ENCODE assay signal across 8 cellular contexts in genomic region chr1:36154765-36155559, GRCh38. TPM values are rescaled to one million over a fixed set of nuclear protein-coding genes. Genes with fewer than 3 reads are reported as not detected.
DNase-seq lines count a peak whose midpoint lies in the region; ATAC-seq and TF ChIP-seq lines count a peak whose summit lies in the region.

No MANE protein-coding gene starts in this region.

- H3K4me3 ChIP-seq in AG04449 (ENCODE audit: low read depth, low read length) (peak overlapping the region; percentile 97), lower lobe of right lung (peak overlapping the region; percentile 98)

- TF ChIP-seq CTCF in AG04449 (IDR thresholded peaks at IDR 0.05; ENCODE audit: insufficient read depth, low read length, missing control alignments), result no peak
- TF ChIP-seq CTCF in MCF 10A (IDR thresholded peaks at IDR 0.05; ENCODE audit: unreplicated experiment), result no peak
- no peak for TF ChIP-seq CTCF in lower lobe of right lung (IDR thresholded peaks at IDR 0.05)

- H3K27ac ChIP-seq in lower lobe of right lung, result peak overlapping the region; percentile 99

- H3K9me3 Mint-ChIP-seq in IgD-negative memory B cell, result no peaks in the 10 kb centered on the region
- no peaks in the 10 kb centered on the region for H3K9me3 Mint-ChIP-seq in MCF 10A (ENCODE audit: unreplicated experiment)

- H3K36me3 ChIP-seq in lower lobe of right lung, result no peaks in the 10 kb centered on the region

- CTCF ChIA-PET in AG04449 (lab: Yijun Ruan, JAX), result interaction anchor here (1.2 to 10.3 kb wide), 6 partner anchors 20 to 135 kb away, joined by 3 to 164 read pairs (median 4); partner anchors contain the start of gene THRAP3
- CTCF ChIA-PET in MCF 10A (lab: Yijun Ruan, JAX), result interaction anchor here (0.8 to 7.8 kb wide), 2 partner anchors 31 to 131 kb away, joined by 3 to 194 read pairs; no protein-coding TSS in a partner anchor

- H3K4me1 ChIP-seq in lower lobe of right lung, result peaks cover 75% of the 10 kb centered on the region

- BruUV-seq in MCF 10A (replicated peaks; lab: Mats Ljungman, UMichigan), result TSS peak; percentile 69

- ATAC-seq in lower lobe of right lung (no peak), HG02840 (IDR thresholded peaks at IDR 0.05; ENCODE audit: low FRiP score, unreplicated experiment) (no peak)

- no peaks in the 10 kb centered on the region for H3K27me3 ChIP-seq in lower lobe of right lung (ENCODE audit: low read depth)

- POLR2A ChIA-PET in AG04449 (lab: Yijun Ruan, JAX), result interaction anchor here (0.8 to 2.6 kb wide), 3 partner anchors 33 to 70 kb away, joined by 3 to 8 read pairs (median 4); partner anchors contain the start of gene THRAP3
- POLR2A ChIA-PET in MCF 10A (lab: Yijun Ruan, JAX), result interaction anchor here (0.6 to 3.3 kb wide), 6 partner anchors 33 to 230 kb away, joined by 3 to 24 read pairs (median 8); partner anchors contain the start of gene THRAP3

- no peaks in the 10 kb centered on the region for H3K27me3 Mint-ChIP-seq in IgD-negative memory B cell
- no peaks in the 10 kb centered on the region for H3K27me3 Mint-ChIP-seq in MCF 10A (ENCODE audit: insufficient read depth, unreplicated experiment)

- DNase-seq in AG04449 (ENCODE audit: low read depth, low spot score) (no peak), MCF 10A (ENCODE audit: unreplicated experiment) (no peak), lower lobe of right lung (no peak), ureter (ENCODE audit: low spot score) (peak; percentile 66), H4 (ENCODE audit: low spot score) (no peak), SIG-M5 treated with dmso at 0.1 percent for 504 hours (lab: John Stamatoyannopoulos, UW; ENCODE audit: unreplicated experiment) (no peak)

- no peaks in the 10 kb centered on the region for H3K9me3 ChIP-seq in lower lobe of right lung

- H3K36me3 Mint-ChIP-seq in IgD-negative memory B cell (no peaks in the 10 kb centered on the region), MCF 10A (ENCODE audit: insufficient read depth, unreplicated experiment) (peaks cover 7% of the 10 kb centered on the region)

- H3K27ac Mint-ChIP-seq in IgD-negative memory B cell (peak overlapping the region; percentile 89 to 94 (median 93)), MCF 10A (ENCODE audit: low read depth, unreplicated experiment) (peak overlapping the region; percentile 97)

- peak overlapping the region; percentile 86 to 97 (median 94) for H3K4me3 Mint-ChIP-seq in IgD-negative memory B cell
- H3K4me3 Mint-ChIP-seq in MCF 10A (ENCODE audit: unreplicated experiment), result peak overlapping the region; percentile 86

- intact Hi-C loops in MCF 10A (cut with micrococcal nuclease), result no loop called here
- intact Hi-C loops in lower lobe of right lung (cut with DNase I), result no loop called here

- H3K4me1 Mint-ChIP-seq in IgD-negative memory B cell (peaks cover 39 to 51% (median 43%) of the 10 kb centered on the region in 3 donors), MCF 10A (ENCODE audit: insufficient read depth, unreplicated experiment) (peaks cover 36% of the 10 kb centered on the region)

RNA-seq across cellular contexts. Expression of gene MAP7D1, which starts 1.0 kb away (rescaled TPM):
- 11.4 TPM for polyA plus RNA-seq in IgD-negative memory B cell
- total RNA-seq in MCF 10A (2022), result 131 and 170 TPM in 2 replicates
- 120 TPM for total RNA-seq in lower lobe of right lung
- 68.3 TPM for total RNA-seq in ureter
- total RNA-seq in H4 (2014; rRNA removed; shearing (Covaris generic)), result 59.1 and 79.3 TPM in 2 replicates

RNA-seq across cellular contexts. Expression of gene TRAPPC3, which starts 5.7 kb away (rescaled TPM):
- polyA plus RNA-seq in IgD-negative memory B cell, result 101 TPM
- total RNA-seq in MCF 10A (2022) (72.8 and 75.5 TPM in 2 replicates), lower lobe of right lung (60.3 TPM), ureter (55.0 TPM)
- 105 and 110 TPM in 2 replicates for total RNA-seq in H4 (2014; rRNA removed; shearing (Covaris generic))

RNA-seq across cellular contexts. Expression of gene COL8A2, which starts 29.9 kb away (rescaled TPM):
- not detected for polyA plus RNA-seq in IgD-negative memory B cell
- total RNA-seq in MCF 10A (2022), result not detected in 2 replicates
- total RNA-seq in lower lobe of right lung, result 24.4 TPM
- 8.0 TPM for total RNA-seq in ureter
- 0.08 and 0.88 TPM in 2 replicates for total RNA-seq in H4 (2014; rRNA removed; shearing (Covaris generic))
